1 cellular context compared by ENCODE assay signal in the genomic region with DNA sequence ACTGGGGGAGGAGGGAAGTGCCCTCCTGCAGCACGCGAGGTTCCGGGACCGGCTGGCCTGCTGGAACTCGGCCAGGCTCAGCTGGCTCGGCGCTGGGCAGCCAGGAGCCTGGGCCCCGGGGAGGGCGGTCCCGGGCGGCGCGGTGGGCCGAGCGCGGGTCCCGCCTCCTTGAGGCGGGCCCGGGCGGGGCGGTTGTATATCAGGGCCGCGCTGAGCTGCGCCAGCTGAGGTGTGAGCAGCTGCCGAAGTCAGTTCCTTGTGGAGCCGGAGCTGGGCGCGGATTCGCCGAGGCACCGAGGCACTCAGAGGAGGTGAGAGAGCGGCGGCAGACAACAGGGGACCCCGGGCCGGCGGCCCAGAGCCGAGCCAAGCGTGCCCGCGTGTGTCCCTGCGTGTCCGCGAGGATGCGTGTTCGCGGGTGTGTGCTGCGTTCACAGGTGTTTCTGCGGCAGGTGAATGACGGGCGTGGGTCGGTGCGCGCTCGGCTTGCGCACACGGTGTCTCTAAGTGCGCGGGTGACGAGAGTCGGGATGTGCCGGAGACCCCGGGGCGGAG.
A peak's percentile ranks its signal among the peaks of the same experiment; 100 is the strongest.
TF ChIP-seq lines count a peak whose summit lies in the region.

A gene (plus strand): TSS at position 227 of the 555 bp plus-strand sequence. CDS start 5,388 bp downstream, outside the sequence.

TF ChIP-seq in K562, 482 proteins besides CTCF, POLR2A, EP300 and RAD21 (continued from another document and continues in another):
- TF ChIP-seq, protein P1, sequence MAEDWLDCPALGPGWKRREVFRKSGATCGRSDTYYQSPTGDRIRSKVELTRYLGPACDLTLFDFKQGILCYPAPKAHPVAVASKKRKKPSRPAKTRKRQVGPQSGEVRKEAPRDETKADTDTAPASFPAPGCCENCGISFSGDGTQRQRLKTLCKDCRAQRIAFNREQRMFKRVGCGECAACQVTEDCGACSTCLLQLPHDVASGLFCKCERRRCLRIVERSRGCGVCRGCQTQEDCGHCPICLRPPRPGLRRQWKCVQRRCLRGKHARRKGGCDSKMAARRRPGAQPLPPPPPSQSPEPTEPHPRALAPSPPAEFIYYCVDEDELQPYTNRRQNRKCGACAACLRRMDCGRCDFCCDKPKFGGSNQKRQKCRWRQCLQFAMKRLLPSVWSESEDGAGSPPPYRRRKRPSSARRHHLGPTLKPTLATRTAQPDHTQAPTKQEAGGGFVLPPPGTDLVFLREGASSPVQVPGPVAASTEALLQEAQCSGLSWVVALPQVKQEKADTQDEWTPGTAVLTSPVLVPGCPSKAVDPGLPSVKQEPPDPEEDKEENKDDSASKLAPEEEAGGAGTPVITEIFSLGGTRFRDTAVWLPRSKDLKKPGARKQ (CRISPR knock-in tag; IDR thresholded peaks at IDR 0.05): no peak
- TF ChIP-seq PHF8 (IDR thresholded peaks at IDR 0.05; ENCODE audit: borderline replicate concordance, low read length) (peak; percentile 50; the same call in 1 of the 2 replicates), TEAD4 (IDR thresholded peaks at IDR 0.05; ENCODE audit: low read length) (no peak; the same call in 1 of the 2 replicates), TEAD4 (CRISPR knock-in tag; IDR thresholded peaks at IDR 0.05; ENCODE audit: borderline replicate concordance) (no peak), HCFC1 (IDR thresholded peaks at IDR 0.05; ENCODE audit: low read depth, low read length) (no peak), HNRNPLL (IDR thresholded peaks at IDR 0.05; ENCODE audit: low read depth, low read length, poor library complexity, severe bottlenecking) (peak; percentile 47), ILK (tag; IDR thresholded peaks at IDR 0.05; ENCODE audit: borderline replicate concordance, low read depth) (no peak), MEIS2 (IDR thresholded peaks at IDR 0.05; ENCODE audit: partially characterized antibody) (peak; percentile 70), ZNF707 (CRISPR knock-in tag; conservative IDR thresholded peaks at IDR 0.05) (no peak), KDM1A (IDR thresholded peaks at IDR 0.05) (no peak), RBM14 (IDR thresholded peaks at IDR 0.05; ENCODE audit: borderline replicate concordance, insufficient read depth, low read depth, low read length) (0 out of 2 replicates have a peak, but pooled peaks have one; percentile 69), CBFB (CRISPR knock-in tag; IDR thresholded peaks at IDR 0.05) (no peak), ZNF551 (CRISPR knock-in tag; IDR thresholded peaks at IDR 0.05) (no peak), RBBP5 (IDR thresholded peaks at IDR 0.05; ENCODE audit: borderline replicate concordance, insufficient read depth, low read length, poor library complexity, severe bottlenecking) (peak; percentile 24), ZBED1 (IDR thresholded peaks at IDR 0.05) (no peak), MTA2 (IDR thresholded peaks at IDR 0.05; ENCODE audit: low read depth) (peak; percentile 38; the same call in 1 of the 2 replicates), CHD4 (IDR thresholded peaks at IDR 0.05; ENCODE audit: insufficient read depth, insufficient replicate concordance, low read depth, low read length, poor library complexity, severe bottlenecking) (no peak), SMARCE1 (IDR thresholded peaks at IDR 0.05) (no peak), GATAD2B (IDR thresholded peaks at IDR 0.05; ENCODE audit: borderline replicate concordance) (peak; percentile 90), ERF (CRISPR knock-in tag; IDR thresholded peaks at IDR 0.05) (0 out of 2 replicates have a peak, but pooled peaks have one; percentile 25), COPS2 (conservative IDR thresholded peaks at IDR 0.05) (no peak), TAF15 (IDR thresholded peaks at IDR 0.05; ENCODE audit: low read depth, low read length) (no peak), FIP1L1 (IDR thresholded peaks at IDR 0.05; ENCODE audit: low read depth, low read length, poor library complexity, severe bottlenecking) (peak; percentile 82), SIN3A (IDR thresholded peaks at IDR 0.05; ENCODE audit: borderline replicate concordance in 2 of 2, control insufficient read depth in 1 of 2, low read depth in 2 of 2, low read length in 2 of 2) (peak in 1 of 2 experiments; percentile 75; a peak in 1 of 4 replicates), STAT5B (CRISPR knock-in tag; IDR thresholded peaks at IDR 0.05) (no peak), ZNF586 (CRISPR knock-in tag; conservative IDR thresholded peaks at IDR 0.05) (no peak), ZNF561 (CRISPR knock-in tag; conservative IDR thresholded peaks at IDR 0.05) (no peak), MBD2 (IDR thresholded peaks at IDR 0.05; ENCODE audit: borderline replicate concordance, low read depth) (0 out of 2 replicates have a peak, but pooled peaks have one; percentile 25), HLTF (IDR thresholded peaks at IDR 0.05) (peak; percentile 56; the same call in 1 of the 2 replicates), MTA3 (IDR thresholded peaks at IDR 0.05; ENCODE audit: borderline replicate concordance) (peak; percentile 77; the same call in 1 of the 2 replicates), RAD51 (IDR thresholded peaks at IDR 0.05; ENCODE audit: borderline replicate concordance, low read depth) (no peak), HDAC3 (IDR thresholded peaks at IDR 0.05; ENCODE audit: borderline replicate concordance, partially characterized antibody) (no peak), KDM2B (CRISPR knock-in tag; IDR thresholded peaks at IDR 0.05) (peak; percentile 41; the same call in 1 of the 2 replicates)
- TF ChIP-seq, protein P2, sequence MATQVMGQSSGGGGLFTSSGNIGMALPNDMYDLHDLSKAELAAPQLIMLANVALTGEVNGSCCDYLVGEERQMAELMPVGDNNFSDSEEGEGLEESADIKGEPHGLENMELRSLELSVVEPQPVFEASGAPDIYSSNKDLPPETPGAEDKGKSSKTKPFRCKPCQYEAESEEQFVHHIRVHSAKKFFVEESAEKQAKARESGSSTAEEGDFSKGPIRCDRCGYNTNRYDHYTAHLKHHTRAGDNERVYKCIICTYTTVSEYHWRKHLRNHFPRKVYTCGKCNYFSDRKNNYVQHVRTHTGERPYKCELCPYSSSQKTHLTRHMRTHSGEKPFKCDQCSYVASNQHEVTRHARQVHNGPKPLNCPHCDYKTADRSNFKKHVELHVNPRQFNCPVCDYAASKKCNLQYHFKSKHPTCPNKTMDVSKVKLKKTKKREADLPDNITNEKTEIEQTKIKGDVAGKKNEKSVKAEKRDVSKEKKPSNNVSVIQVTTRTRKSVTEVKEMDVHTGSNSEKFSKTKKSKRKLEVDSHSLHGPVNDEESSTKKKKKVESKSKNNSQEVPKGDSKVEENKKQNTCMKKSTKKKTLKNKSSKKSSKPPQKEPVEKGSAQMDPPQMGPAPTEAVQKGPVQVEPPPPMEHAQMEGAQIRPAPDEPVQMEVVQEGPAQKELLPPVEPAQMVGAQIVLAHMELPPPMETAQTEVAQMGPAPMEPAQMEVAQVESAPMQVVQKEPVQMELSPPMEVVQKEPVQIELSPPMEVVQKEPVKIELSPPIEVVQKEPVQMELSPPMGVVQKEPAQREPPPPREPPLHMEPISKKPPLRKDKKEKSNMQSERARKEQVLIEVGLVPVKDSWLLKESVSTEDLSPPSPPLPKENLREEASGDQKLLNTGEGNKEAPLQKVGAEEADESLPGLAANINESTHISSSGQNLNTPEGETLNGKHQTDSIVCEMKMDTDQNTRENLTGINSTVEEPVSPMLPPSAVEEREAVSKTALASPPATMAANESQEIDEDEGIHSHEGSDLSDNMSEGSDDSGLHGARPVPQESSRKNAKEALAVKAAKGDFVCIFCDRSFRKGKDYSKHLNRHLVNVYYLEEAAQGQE (CRISPR knock-in tag; IDR thresholded peaks at IDR 0.05; ENCODE audit: low read depth): 0 out of 2 replicates have a peak, but pooled peaks have one; percentile 43
- TF ChIP-seq, protein P3, sequence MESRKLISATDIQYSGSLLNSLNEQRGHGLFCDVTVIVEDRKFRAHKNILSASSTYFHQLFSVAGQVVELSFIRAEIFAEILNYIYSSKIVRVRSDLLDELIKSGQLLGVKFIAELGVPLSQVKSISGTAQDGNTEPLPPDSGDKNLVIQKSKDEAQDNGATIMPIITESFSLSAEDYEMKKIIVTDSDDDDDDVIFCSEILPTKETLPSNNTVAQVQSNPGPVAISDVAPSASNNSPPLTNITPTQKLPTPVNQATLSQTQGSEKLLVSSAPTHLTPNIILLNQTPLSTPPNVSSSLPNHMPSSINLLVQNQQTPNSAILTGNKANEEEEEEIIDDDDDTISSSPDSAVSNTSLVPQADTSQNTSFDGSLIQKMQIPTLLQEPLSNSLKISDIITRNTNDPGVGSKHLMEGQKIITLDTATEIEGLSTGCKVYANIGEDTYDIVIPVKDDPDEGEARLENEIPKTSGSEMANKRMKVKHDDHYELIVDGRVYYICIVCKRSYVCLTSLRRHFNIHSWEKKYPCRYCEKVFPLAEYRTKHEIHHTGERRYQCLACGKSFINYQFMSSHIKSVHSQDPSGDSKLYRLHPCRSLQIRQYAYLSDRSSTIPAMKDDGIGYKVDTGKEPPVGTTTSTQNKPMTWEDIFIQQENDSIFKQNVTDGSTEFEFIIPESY (CRISPR knock-in tag; IDR thresholded peaks at IDR 0.05): no peak
- TF ChIP-seq, protein P4, sequence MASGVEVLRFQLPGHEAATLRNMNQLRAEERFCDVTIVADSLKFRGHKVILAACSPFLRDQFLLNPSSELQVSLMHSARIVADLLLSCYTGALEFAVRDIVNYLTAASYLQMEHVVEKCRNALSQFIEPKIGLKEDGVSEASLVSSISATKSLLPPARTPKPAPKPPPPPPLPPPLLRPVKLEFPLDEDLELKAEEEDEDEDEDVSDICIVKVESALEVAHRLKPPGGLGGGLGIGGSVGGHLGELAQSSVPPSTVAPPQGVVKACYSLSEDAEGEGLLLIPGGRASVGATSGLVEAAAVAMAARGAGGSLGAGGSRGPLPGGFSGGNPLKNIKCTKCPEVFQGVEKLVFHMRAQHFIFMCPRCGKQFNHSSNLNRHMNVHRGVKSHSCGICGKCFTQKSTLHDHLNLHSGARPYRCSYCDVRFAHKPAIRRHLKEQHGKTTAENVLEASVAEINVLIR (CRISPR knock-in tag; IDR thresholded peaks at IDR 0.05): 0 out of 2 replicates have a peak, but pooled peaks have one; percentile 14
- TF ChIP-seq, protein P5, sequence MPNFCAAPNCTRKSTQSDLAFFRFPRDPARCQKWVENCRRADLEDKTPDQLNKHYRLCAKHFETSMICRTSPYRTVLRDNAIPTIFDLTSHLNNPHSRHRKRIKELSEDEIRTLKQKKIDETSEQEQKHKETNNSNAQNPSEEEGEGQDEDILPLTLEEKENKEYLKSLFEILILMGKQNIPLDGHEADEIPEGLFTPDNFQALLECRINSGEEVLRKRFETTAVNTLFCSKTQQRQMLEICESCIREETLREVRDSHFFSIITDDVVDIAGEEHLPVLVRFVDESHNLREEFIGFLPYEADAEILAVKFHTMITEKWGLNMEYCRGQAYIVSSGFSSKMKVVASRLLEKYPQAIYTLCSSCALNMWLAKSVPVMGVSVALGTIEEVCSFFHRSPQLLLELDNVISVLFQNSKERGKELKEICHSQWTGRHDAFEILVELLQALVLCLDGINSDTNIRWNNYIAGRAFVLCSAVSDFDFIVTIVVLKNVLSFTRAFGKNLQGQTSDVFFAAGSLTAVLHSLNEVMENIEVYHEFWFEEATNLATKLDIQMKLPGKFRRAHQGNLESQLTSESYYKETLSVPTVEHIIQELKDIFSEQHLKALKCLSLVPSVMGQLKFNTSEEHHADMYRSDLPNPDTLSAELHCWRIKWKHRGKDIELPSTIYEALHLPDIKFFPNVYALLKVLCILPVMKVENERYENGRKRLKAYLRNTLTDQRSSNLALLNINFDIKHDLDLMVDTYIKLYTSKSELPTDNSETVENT (CRISPR knock-in tag; IDR thresholded peaks at IDR 0.05): 0 out of 2 replicates have a peak, but pooled peaks have one; percentile 11
- TF ChIP-seq, protein P6, sequence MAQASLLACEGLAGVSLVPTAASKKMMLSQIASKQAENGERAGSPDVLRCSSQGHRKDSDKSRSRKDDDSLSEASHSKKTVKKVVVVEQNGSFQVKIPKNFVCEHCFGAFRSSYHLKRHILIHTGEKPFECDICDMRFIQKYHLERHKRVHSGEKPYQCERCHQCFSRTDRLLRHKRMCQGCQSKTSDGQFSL (CRISPR knock-in tag; IDR thresholded peaks at IDR 0.05): no peak; the same call in 1 of the 2 replicates
- TF ChIP-seq, protein P6 (tag; IDR thresholded peaks at IDR 0.05): no peak
- TF ChIP-seq, protein P7, sequence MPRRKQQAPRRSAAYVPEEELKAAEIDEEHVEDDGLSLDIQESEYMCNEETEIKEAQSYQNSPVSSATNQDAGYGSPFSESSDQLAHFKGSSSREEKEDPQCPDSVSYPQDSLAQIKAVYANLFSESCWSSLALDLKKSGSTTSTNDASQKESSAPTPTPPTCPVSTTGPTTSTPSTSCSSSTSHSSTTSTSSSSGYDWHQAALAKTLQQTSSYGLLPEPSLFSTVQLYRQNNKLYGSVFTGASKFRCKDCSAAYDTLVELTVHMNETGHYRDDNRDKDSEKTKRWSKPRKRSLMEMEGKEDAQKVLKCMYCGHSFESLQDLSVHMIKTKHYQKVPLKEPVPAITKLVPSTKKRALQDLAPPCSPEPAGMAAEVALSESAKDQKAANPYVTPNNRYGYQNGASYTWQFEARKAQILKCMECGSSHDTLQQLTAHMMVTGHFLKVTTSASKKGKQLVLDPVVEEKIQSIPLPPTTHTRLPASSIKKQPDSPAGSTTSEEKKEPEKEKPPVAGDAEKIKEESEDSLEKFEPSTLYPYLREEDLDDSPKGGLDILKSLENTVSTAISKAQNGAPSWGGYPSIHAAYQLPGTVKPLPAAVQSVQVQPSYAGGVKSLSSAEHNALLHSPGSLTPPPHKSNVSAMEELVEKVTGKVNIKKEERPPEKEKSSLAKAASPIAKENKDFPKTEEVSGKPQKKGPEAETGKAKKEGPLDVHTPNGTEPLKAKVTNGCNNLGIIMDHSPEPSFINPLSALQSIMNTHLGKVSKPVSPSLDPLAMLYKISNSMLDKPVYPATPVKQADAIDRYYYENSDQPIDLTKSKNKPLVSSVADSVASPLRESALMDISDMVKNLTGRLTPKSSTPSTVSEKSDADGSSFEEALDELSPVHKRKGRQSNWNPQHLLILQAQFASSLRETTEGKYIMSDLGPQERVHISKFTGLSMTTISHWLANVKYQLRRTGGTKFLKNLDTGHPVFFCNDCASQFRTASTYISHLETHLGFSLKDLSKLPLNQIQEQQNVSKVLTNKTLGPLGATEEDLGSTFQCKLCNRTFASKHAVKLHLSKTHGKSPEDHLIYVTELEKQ (CRISPR knock-in tag; IDR thresholded peaks at IDR 0.05): no peak
- TF ChIP-seq, protein P8, sequence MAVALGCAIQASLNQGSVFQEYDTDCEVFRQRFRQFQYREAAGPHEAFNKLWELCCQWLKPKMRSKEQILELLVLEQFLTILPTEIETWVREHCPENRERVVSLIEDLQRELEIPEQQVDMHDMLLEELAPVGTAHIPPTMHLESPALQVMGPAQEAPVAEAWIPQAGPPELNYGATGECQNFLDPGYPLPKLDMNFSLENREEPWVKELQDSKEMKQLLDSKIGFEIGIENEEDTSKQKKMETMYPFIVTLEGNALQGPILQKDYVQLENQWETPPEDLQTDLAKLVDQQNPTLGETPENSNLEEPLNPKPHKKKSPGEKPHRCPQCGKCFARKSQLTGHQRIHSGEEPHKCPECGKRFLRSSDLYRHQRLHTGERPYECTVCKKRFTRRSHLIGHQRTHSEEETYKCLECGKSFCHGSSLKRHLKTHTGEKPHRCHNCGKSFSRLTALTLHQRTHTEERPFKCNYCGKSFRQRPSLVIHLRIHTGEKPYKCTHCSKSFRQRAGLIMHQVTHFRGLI (CRISPR knock-in tag; IDR thresholded peaks at IDR 0.05): no peak
